In the genomic region with DNA sequence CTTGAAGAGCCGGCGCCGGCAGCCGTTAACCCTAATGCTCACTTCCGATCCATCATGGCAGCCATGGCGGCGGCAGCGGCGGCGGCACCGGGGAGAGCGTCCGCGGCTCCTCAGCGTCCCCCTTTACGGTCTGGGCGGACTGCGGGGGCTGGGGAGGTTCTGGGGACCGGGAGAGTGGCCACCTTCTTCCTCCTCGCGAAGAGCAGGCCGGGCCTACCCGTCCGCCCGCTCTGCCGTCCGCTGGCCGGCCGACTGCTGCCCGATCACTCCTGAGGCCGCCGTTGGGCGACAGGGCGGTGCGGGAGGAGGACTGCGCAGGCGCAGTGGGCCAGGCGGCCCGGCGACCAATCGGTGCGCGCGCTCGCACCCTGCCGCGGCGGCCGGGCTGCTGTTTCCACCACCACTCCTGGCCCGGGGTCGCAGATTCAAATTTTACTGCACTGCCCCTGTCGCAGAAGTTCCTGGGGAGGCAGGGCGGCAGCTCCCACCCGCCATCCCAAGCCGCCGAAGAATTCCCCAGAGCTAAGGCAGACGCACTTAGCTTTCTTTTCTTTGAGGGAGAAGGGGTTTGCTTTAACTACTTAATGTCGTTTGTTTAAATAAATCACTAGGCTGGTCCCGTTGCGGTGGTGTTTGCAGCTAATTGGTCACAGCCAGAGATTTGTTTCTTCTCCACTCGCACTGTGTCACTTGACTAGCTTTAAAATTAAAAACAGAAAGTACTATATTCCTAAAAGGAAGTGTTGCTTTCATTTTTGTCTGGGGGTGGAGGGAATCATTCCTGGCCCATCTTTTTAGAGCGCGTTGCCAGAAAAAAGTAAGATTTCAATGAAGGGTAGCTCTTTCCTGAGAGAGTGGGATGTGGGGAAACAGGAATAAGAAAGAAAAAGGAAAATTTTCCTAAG, we compare ENCODE assay signal across 8 cellular contexts. TPM values are rescaled to one million over a fixed set of nuclear protein-coding genes. Genes with fewer than 3 reads are reported as not detected.
DNase-seq lines count a peak whose midpoint lies in the region; ATAC-seq and TF ChIP-seq lines count a peak whose summit lies in the region.

A gene (minus strand): TSS at position 290 of the 905 bp plus-strand sequence. CDS start 452 bp downstream, outside the sequence.

- no peaks in the 10 kb centered on the region for H3K9me3 Mint-ChIP-seq in activated CD4-positive, alpha-beta T cell treated with anti-CD3 and anti-CD28 coated beads, Interleukin-2, amount 10 ng/mL, durations not matched to agents 24 days and 14 days

- H3K36me3 ChIP-seq in BE2C (no peaks in the 10 kb centered on the region), colonic mucosa (no peaks in the 10 kb centered on the region)

- peak; percentile 91 for DNase-seq in BE2C
- peak; percentile 87 for DNase-seq in GM19238 (ENCODE audit: insufficient read length, low spot score)
- peak; percentile 52 to 83 for DNase-seq in NCI-H526 (lab: John Stamatoyannopoulos, UW)
- peak; percentile 97 for DNase-seq in activated CD4-positive, alpha-beta T cell treated with anti-CD3 and anti-CD28 coated beads, Interleukin-2, amount 10 ng/mL, durations not matched to agents 24 days and 14 days
- peak; percentile 88 for DNase-seq in colonic mucosa
- DNase-seq in left colon = peak; percentile 86 to 91
- DNase-seq in stimulated activated CD4-positive, alpha-beta T cell treated with anti-CD3 and anti-CD28 coated beads, Interleukin-1b, Interleukin-23, amount 100 ng/mL, for 4 hours (ENCODE audit: low read depth in 2 of 2) = peak; percentile 80 to 87

- intact Hi-C loops in activated CD4-positive, alpha-beta T cell treated with anti-CD3 and anti-CD28 coated beads, Interleukin-2, amount 10 ng/mL, durations not matched to agents 24 days and 14 days (cut with micrococcal nuclease) = loop anchor here (1.0 to 10.0 kb wide), 6 partner anchors 14 to 1078 kb away; a partner anchor contains a TSS
- intact Hi-C loops in colonic mucosa (cut with DNase I) (loop anchor here (10.0 kb wide), 1 partner anchor 138 kb away; no protein-coding TSS in a partner anchor), left colon (cut with DNase I, micrococcal nuclease) (no loop called here)

- peaks cover 3% of the 10 kb centered on the region; the same call in 1 of the 2 replicates for H3K4me1 ChIP-seq in BE2C
- no peaks in the 10 kb centered on the region for H3K4me1 ChIP-seq in colonic mucosa

- peak within 1 kb of the TSS; percentile 99 for H3K27ac ChIP-seq in colonic mucosa

- peak within 1 kb of the TSS; percentile 91 to 96 for H3K9ac ChIP-seq in colonic mucosa (ENCODE audit: low read depth in 2 of 2, low read length in 2 of 2)

- H3K4me3 Mint-ChIP-seq in activated CD4-positive, alpha-beta T cell treated with anti-CD3 and anti-CD28 coated beads, Interleukin-2, amount 10 ng/mL, durations not matched to agents 24 days and 14 days = peak within 1 kb of the TSS; percentile 92

- no peaks in the 10 kb centered on the region for H3K27me3 Mint-ChIP-seq in activated CD4-positive, alpha-beta T cell treated with anti-CD3 and anti-CD28 coated beads, Interleukin-2, amount 10 ng/mL, durations not matched to agents 24 days and 14 days

- H3K4me3 ChIP-seq in BE2C (ENCODE audit: low read depth, low read length) = peak within 1 kb of the TSS; percentile 92
- peak within 1 kb of the TSS; percentile 91 for H3K4me3 ChIP-seq in colonic mucosa

- H3K9me3 ChIP-seq in BE2C (no peaks in the 10 kb centered on the region), colonic mucosa (no peaks in the 10 kb centered on the region)

- ATAC-seq in HG03432 (IDR thresholded peaks at IDR 0.05; ENCODE audit: unreplicated experiment) (peak; percentile 88), left colon (peak; percentile 84)

- H3K27me3 ChIP-seq in BE2C (no peaks in the 10 kb centered on the region), colonic mucosa (no peaks in the 10 kb centered on the region)

- H3K4me1 Mint-ChIP-seq in activated CD4-positive, alpha-beta T cell treated with anti-CD3 and anti-CD28 coated beads, Interleukin-2, amount 10 ng/mL, durations not matched to agents 24 days and 14 days = peaks cover 33% of the 10 kb centered on the region

- TF ChIP-seq CTCF in BE2C (IDR thresholded peaks at IDR 0.05; ENCODE audit: low read depth, low read length) = no peak
- TF ChIP-seq CTCF in colonic mucosa (IDR thresholded peaks at IDR 0.05) = no peak

- H3K27ac Mint-ChIP-seq in activated CD4-positive, alpha-beta T cell treated with anti-CD3 and anti-CD28 coated beads, Interleukin-2, amount 10 ng/mL, durations not matched to agents 24 days and 14 days = peak within 1 kb of the TSS; percentile 96

- peaks cover 23% of the 10 kb centered on the region for H3K36me3 Mint-ChIP-seq in activated CD4-positive, alpha-beta T cell treated with anti-CD3 and anti-CD28 coated beads, Interleukin-2, amount 10 ng/mL, durations not matched to agents 24 days and 14 days (ENCODE audit: low read depth)

RNA-seq across cellular contexts. Expression of the gene that starts here (rescaled TPM):
- 71.6 TPM for polyA plus RNA-seq in BE2C (2012; ENCODE audit: insufficient read depth, insufficient read length, low read depth)
- 81.3 and 82.2 TPM in 2 replicates for total RNA-seq in activated CD4-positive, alpha-beta T cell treated with anti-CD3 and anti-CD28 coated beads, Interleukin-2, amount 10 ng/mL, durations not matched to agents 24 days and 14 days
- total RNA-seq in colonic mucosa (100 to 1,000 TPM; 119 to 153 TPM), left colon (100 to 1,000 TPM; 122 to 123 TPM)

Comparison
In these comparisons a context has a peak if more than half of its experiments do, and no peak if none do; other contexts are left out.
1. Peak in every context shown above with its lines: DNase-seq, ATAC-seq, H3K4me3 ChIP-seq and H3K27ac ChIP-seq.
2. intact Hi-C loops: an anchor here in activated CD4-positive, alpha-beta T cell treated with anti-CD3 and anti-CD28 coated beads, Interleukin-2, amount 10 ng/mL, durations not matched to agents 24 days and 14 days (1.0 to 10.0 kb wide) and colonic mucosa (10.0 kb wide); none called in left colon.